ENCODE assay signal across 15 cellular contexts in the genomic region with DNA sequence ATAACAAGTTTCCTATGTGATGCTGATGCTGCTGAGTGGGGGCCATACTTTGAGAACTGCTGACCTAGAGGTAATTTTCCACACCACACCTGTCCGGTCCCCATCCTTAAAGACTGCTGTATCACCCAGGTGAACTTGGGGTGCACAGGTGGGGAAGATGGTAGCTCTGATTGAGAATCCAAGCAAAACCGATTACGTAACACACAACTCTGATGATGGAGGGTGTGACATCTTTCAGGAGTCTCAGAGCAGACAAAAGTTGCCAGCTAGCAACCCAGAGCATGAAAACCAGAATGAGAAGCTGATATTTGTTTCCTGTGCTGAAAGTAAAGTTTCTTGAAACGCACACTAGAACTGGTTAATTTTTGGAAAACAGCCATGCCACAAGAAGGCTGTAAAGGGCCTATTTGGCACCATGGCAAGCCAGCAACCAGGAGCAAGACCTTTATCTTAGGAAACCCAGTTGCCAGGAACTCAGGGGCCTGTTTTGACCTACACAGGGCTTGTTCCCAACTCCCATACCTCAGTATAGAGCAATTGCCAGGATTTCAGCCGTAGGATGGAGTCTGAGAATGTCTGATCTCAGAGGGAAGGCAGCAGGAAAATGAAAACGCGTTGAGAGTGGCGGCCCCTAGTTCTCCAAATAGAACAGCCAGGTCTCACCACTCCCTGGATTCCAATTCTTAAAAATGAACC.
"Had no signal": no experiment of that assay in that cellular context is flagged by ENCODE, and none has a peak within 500 bp of the region (broad histone marks: within the 10 kb centered on the region; RNA-seq: fewer than 3 reads in every experiment).

No MANE protein-coding gene starts in this region.

- H3K27ac Mint-ChIP-seq: activated CD4-positive, alpha-beta T cell treated with anti-CD3 and anti-CD28 coated beads, Interleukin-2, amount 10 ng/mL, durations not matched to agents 7 days and 5 days; activated naive CD8-positive, alpha-beta T cell treated with anti-CD3 and anti-CD28 coated beads for 36 hours; activated T-helper 1 cell treated with anti-CD3 and anti-CD28 coated beads, Interleukin-12 subunit alpha, Interleukin-12 subunit beta, Interleukin-2, Interleukin-4 antibody, amounts not matched to agents 30 ng/mL and 10 ng/mL and 1 ng/mL, durations not matched to agents 14 hours and 24 hours and 36 hours; T-cell had no signal

- H3K27ac ChIP-seq: esophagus muscularis mucosa, lower lobe of right lung, testis had no signal

- H3K9me3 ChIP-seq: esophagus muscularis mucosa, lower lobe of right lung, SK-N-SH, testis had no signal

- H3K27me3 ChIP-seq: dorsolateral prefrontal cortex, esophagus muscularis mucosa, testis had no signal

- H3K9me3 Mint-ChIP-seq: activated T-helper 1 cell treated with anti-CD3 and anti-CD28 coated beads, Interleukin-12 subunit alpha, Interleukin-12 subunit beta, Interleukin-2, Interleukin-4 antibody, amounts not matched to agents 30 ng/mL and 10 ng/mL and 1 ng/mL, durations not matched to agents 14 hours and 24 hours and 36 hours; naive B cell; stimulated activated naive CD8-positive, alpha-beta T cell treated with anti-CD3 and anti-CD28 coated beads, Interleukin-15, amount 100 ng/mL, for 72 hours; T-cell had no signal

- H3K4me1 ChIP-seq: testis had no signal

- H3K27me3 Mint-ChIP-seq: activated CD4-positive, alpha-beta T cell treated with anti-CD3 and anti-CD28 coated beads, Interleukin-2, amount 10 ng/mL, durations not matched to agents 7 days and 5 days; activated naive CD8-positive, alpha-beta T cell treated with anti-CD3 and anti-CD28 coated beads for 36 hours; naive B cell; T-cell had no signal

- ATAC-seq: lower lobe of right lung; stimulated activated naive CD8-positive, alpha-beta T cell treated with anti-CD3 and anti-CD28 coated beads, Interleukin-15, amount 100 ng/mL, for 72 hours; T-cell had no signal

- H3K4me3 Mint-ChIP-seq: activated CD4-positive, alpha-beta T cell treated with anti-CD3 and anti-CD28 coated beads, Interleukin-2, amount 10 ng/mL, durations not matched to agents 7 days and 5 days; activated naive CD8-positive, alpha-beta T cell treated with anti-CD3 and anti-CD28 coated beads for 36 hours; activated T-helper 1 cell treated with anti-CD3 and anti-CD28 coated beads, Interleukin-12 subunit alpha, Interleukin-12 subunit beta, Interleukin-2, Interleukin-4 antibody, amounts not matched to agents 30 ng/mL and 10 ng/mL and 1 ng/mL, durations not matched to agents 14 hours and 24 hours and 36 hours; stimulated activated naive CD8-positive, alpha-beta T cell treated with anti-CD3 and anti-CD28 coated beads, Interleukin-15, amount 100 ng/mL, for 72 hours; T-cell had no signal

- H3K36me3 Mint-ChIP-seq: activated naive CD8-positive, alpha-beta T cell treated with anti-CD3 and anti-CD28 coated beads for 36 hours; naive B cell; T-cell had no signal

- H3K4me3 ChIP-seq: esophagus muscularis mucosa, lower lobe of right lung, testis had no signal

- DNase-seq: activated CD4-positive, alpha-beta T cell treated with anti-CD3 and anti-CD28 coated beads, Interleukin-2, amount 10 ng/mL, durations not matched to agents 7 days and 5 days; activated CD8-positive, alpha-beta memory T cell treated with anti-CD3 and anti-CD28 coated beads for 24 hours; activated naive CD8-positive, alpha-beta T cell treated with anti-CD3 and anti-CD28 coated beads for 36 hours; amygdala; dorsolateral prefrontal cortex; hypothalamus; lower lobe of right lung; naive B cell; SK-N-SH; stimulated activated naive CD8-positive, alpha-beta T cell treated with anti-CD3 and anti-CD28 coated beads, Interleukin-15, amount 100 ng/mL, for 72 hours; T-cell; T-helper 9 cell; testis had no signal

- H3K36me3 ChIP-seq: esophagus muscularis mucosa, lower lobe of right lung had no signal
